ENCODE assay signal across 9 cellular contexts in genomic region chr1:230066036-230066435, GRCh38. TPM values are rescaled to one million over a fixed set of nuclear protein-coding genes. Genes with fewer than 3 reads are reported as not detected.
A peak's percentile ranks its signal among the peaks of the same experiment; 100 is the strongest.
DNase-seq lines count a peak whose midpoint lies in the region; ATAC-seq and TF ChIP-seq lines count a peak whose summit lies in the region.
"Had no signal": no experiment of that assay in that cellular context is flagged by ENCODE, and none has a peak within 500 bp of the region (broad histone marks: within the 10 kb centered on the region; RNA-seq: fewer than 3 reads in every experiment).

No MANE protein-coding gene starts in this region.

- H3K9me3 Mint-ChIP-seq in activated naive CD4-positive, alpha-beta T cell treated with anti-CD3 and anti-CD28 coated beads, Interleukin-2, amount 50 U/mL, for 24 hours: peaks cover 6% of the 10 kb centered on the region
- H3K9me3 Mint-ChIP-seq in activated T-helper 2 cell treated with anti-CD3 and anti-CD28 coated beads, Interferon-gamma antibody, Interleukin-2, Interleukin-4, amounts not matched to agents 10 μg/mL and 5 μg/mL and 100 μg/mL, durations not matched to agents 14 hours and 24 hours and 36 hours: peaks cover 17% of the 10 kb centered on the region

- intact Hi-C loops in activated T-helper 2 cell treated with anti-CD3 and anti-CD28 coated beads, Interferon-gamma antibody, Interleukin-2, Interleukin-4, amounts not matched to agents 10 μg/mL and 5 μg/mL and 100 μg/mL, durations not matched to agents 14 hours and 24 hours and 36 hours (cut with micrococcal nuclease): loop anchor here (2.0 to 5.0 kb wide), 8 partner anchors 19 to 1396 kb away; partner anchors contain the start of genes ARV1 and TTC13
- intact Hi-C loops in left lung (cut with DNase I): no loop called here

- no peaks in the 10 kb centered on the region for H3K27me3 ChIP-seq in left lung
- H3K27me3 ChIP-seq in tibial nerve: no peaks in the 10 kb centered on the region

- H3K4me1 ChIP-seq in left lung (peaks cover 12 to 28% of the 10 kb centered on the region in 2 donors), tibial nerve (peaks cover 0 to 36% (median 13%) of the 10 kb centered on the region in 4 donors)

- H3K9me3 ChIP-seq in left lung: peaks cover 0 to 5% of the 10 kb centered on the region in 2 donors
- H3K9me3 ChIP-seq in tibial nerve: peaks cover 0 to 7% (median 0%) of the 10 kb centered on the region in 4 donors

- no peaks in the 10 kb centered on the region for H3K36me3 Mint-ChIP-seq in activated naive CD4-positive, alpha-beta T cell treated with anti-CD3 and anti-CD28 coated beads, Interleukin-2, amount 50 U/mL, for 24 hours
- H3K36me3 Mint-ChIP-seq in activated T-helper 2 cell treated with anti-CD3 and anti-CD28 coated beads, Interferon-gamma antibody, Interleukin-2, Interleukin-4, amounts not matched to agents 10 μg/mL and 5 μg/mL and 100 μg/mL, durations not matched to agents 14 hours and 24 hours and 36 hours (ENCODE audit: low read depth): peaks cover 3% of the 10 kb centered on the region

- 22 to 26% methylated on average over 8 of the region's 8 CpGs for WGBS in tibial nerve, 2 donors

- ATAC-seq in left lung: no peak

- DNase-seq in activated naive CD4-positive, alpha-beta T cell treated with anti-CD3 and anti-CD28 coated beads, Interleukin-2, amount 50 U/mL, for 16 hours: no peak
- DNase-seq in activated T-helper 2 cell treated with anti-CD3 and anti-CD28 coated beads, Interferon-gamma antibody, Interleukin-2, Interleukin-4, amounts not matched to agents 10 μg/mL and 5 μg/mL and 100 μg/mL, durations not matched to agents 14 hours and 24 hours and 36 hours (ENCODE audit: low spot score): no peak
- DNase-seq in left lung (no peak), tibial nerve (ENCODE audit: low spot score in 2 of 2) (no peak), OCI-M2 (lab: John Stamatoyannopoulos, UW; ENCODE audit: unreplicated experiment) (no peak), NCI-H2171 treated with DMSO at 0.1 percent for 48 hours (lab: John Stamatoyannopoulos, UW) (no peak)
- DNase-seq in stimulated activated CD4-positive, alpha-beta T cell treated with anti-CD3 and anti-CD28 coated beads, Interleukin-15, amount 100 ng/mL, for 24 hours: no peak
- DNase-seq: foreskin melanocyte had no signal

- TF ChIP-seq POLR2A in tibial nerve (IDR thresholded peaks at IDR 0.05): no peak

- H3K4me1 Mint-ChIP-seq in activated naive CD4-positive, alpha-beta T cell treated with anti-CD3 and anti-CD28 coated beads, Interleukin-2, amount 50 U/mL, for 24 hours: peaks cover 45% of the 10 kb centered on the region
- peaks cover 32% of the 10 kb centered on the region for H3K4me1 Mint-ChIP-seq in activated T-helper 2 cell treated with anti-CD3 and anti-CD28 coated beads, Interferon-gamma antibody, Interleukin-2, Interleukin-4, amounts not matched to agents 10 μg/mL and 5 μg/mL and 100 μg/mL, durations not matched to agents 14 hours and 24 hours and 36 hours (ENCODE audit: low read depth)

- peak overlapping the region; percentile 68 to 90 for H3K27ac ChIP-seq in left lung
- peak overlapping the region; percentile 32 to 94 (median 76) for H3K27ac ChIP-seq in tibial nerve

- H3K4me3 ChIP-seq in left lung (peak overlapping the region; percentile 30 to 77), tibial nerve (peak overlapping the region; percentile 41 to 81 (median 58))

- TF ChIP-seq EP300 in tibial nerve (IDR thresholded peaks at IDR 0.05): no peak

- H3K4me3 Mint-ChIP-seq in activated naive CD4-positive, alpha-beta T cell treated with anti-CD3 and anti-CD28 coated beads, Interleukin-2, amount 50 U/mL, for 24 hours: peak overlapping the region; percentile 90
- peak overlapping the region; percentile 84 for H3K4me3 Mint-ChIP-seq in activated T-helper 2 cell treated with anti-CD3 and anti-CD28 coated beads, Interferon-gamma antibody, Interleukin-2, Interleukin-4, amounts not matched to agents 10 μg/mL and 5 μg/mL and 100 μg/mL, durations not matched to agents 14 hours and 24 hours and 36 hours (ENCODE audit: low read depth)

- H3K27me3 Mint-ChIP-seq in activated naive CD4-positive, alpha-beta T cell treated with anti-CD3 and anti-CD28 coated beads, Interleukin-2, amount 50 U/mL, for 24 hours: no peaks in the 10 kb centered on the region
- H3K27me3 Mint-ChIP-seq in activated T-helper 2 cell treated with anti-CD3 and anti-CD28 coated beads, Interferon-gamma antibody, Interleukin-2, Interleukin-4, amounts not matched to agents 10 μg/mL and 5 μg/mL and 100 μg/mL, durations not matched to agents 14 hours and 24 hours and 36 hours (ENCODE audit: low read depth): peaks cover 6% of the 10 kb centered on the region

- peak overlapping the region; percentile 94 for H3K27ac Mint-ChIP-seq in activated naive CD4-positive, alpha-beta T cell treated with anti-CD3 and anti-CD28 coated beads, Interleukin-2, amount 50 U/mL, for 24 hours
- H3K27ac Mint-ChIP-seq in activated T-helper 2 cell treated with anti-CD3 and anti-CD28 coated beads, Interferon-gamma antibody, Interleukin-2, Interleukin-4, amounts not matched to agents 10 μg/mL and 5 μg/mL and 100 μg/mL, durations not matched to agents 14 hours and 24 hours and 36 hours: peak overlapping the region; percentile 85

- TF ChIP-seq CTCF in left lung (IDR thresholded peaks at IDR 0.05) (no peak), tibial nerve (IDR thresholded peaks at IDR 0.05) (no peak)

- H3K36me3 ChIP-seq in left lung: no peaks in the 10 kb centered on the region
- no peaks in the 10 kb centered on the region for H3K36me3 ChIP-seq in tibial nerve

RNA-seq across cellular contexts. Expression of gene GALNT2, which starts 1.0 kb away (rescaled TPM):
- 58.9 and 59.3 TPM in 2 replicates for total RNA-seq in activated T-helper 2 cell treated with anti-CD3 and anti-CD28 coated beads, Interferon-gamma antibody, Interleukin-2, Interleukin-4, amounts not matched to agents 10 μg/mL and 5 μg/mL and 100 μg/mL, durations not matched to agents 14 hours and 24 hours and 36 hours
- total RNA-seq in left lung (100 to 1,000 TPM in 1 of 2 donors, 10 to 100 TPM in 1; 79.5 to 114 TPM), tibial nerve (10 to 100 TPM; 47.9 to 78.6 (median 60.0) TPM)
